Comparison of ENCODE assay signal across 11 cellular contexts in the genomic region with DNA sequence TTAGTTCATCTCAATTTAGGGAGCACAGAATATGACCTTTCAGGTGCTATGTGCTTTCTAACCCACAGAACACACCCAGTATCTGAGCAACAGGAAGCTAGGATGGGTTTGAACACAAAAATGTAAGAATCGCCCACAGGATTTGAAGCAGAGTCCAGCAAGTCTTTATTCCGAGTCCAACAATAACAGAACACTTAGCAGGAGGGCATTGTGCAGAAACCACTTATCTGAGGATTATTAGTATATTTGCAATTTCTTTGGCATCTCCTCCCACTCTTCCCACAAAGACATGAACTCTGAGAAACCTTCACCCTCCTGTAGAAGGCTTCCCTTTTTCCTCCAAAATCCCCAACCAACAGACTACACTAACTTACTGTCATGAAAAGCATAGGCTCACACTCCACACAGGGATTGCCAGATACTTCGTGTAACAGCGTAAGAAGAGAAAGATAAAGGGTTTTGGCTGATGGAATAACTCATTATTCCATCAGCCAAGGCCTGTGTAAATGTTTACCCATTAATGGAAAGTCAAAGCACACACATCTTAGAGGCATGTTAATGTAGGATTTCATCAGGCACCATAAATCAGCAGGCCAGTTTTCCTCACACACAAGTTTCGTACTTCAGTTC. TPM values are rescaled to one million over a fixed set of nuclear protein-coding genes. Genes with fewer than 3 reads are reported as not detected.
A peak's percentile ranks its signal among the peaks of the same experiment; 100 is the strongest.
DNase-seq lines count a peak whose midpoint lies in the region; ATAC-seq, FAIRE-seq and TF ChIP-seq lines count a peak whose summit lies in the region.
"Had no signal": no experiment of that assay in that cellular context is flagged by ENCODE, and none has a peak within 500 bp of the region (broad histone marks: within the 10 kb centered on the region; RNA-seq: fewer than 3 reads in every experiment).

No MANE protein-coding gene starts in this region.

- peaks cover 59% of the 10 kb centered on the region for H3K79me2 ChIP-seq in mesendoderm (ENCODE audit: control insufficient read depth, insufficient read depth, low read length)

- H4K8ac ChIP-seq in mesendoderm (ENCODE audit: low read depth, low read length): no peak overlapping the region

- H3K36me3 ChIP-seq in mesendoderm (ENCODE audit: control insufficient read depth, insufficient read depth, low read length) (no peaks in the 10 kb centered on the region), kidney (ENCODE audit: control insufficient read depth in 1 of 2, insufficient read depth in 2 of 2, low read length in 2 of 2) (no peaks in the 10 kb centered on the region)
- H3K36me3 ChIP-seq: prostate gland had no signal

- H3K56ac ChIP-seq in mesendoderm (ENCODE audit: low read length): peak overlapping the region; percentile 27

- FAIRE-seq in kidney (lab: Jason Lieb, UNC): no peak

- H3K4me1 ChIP-seq in mesendoderm (ENCODE audit: control insufficient read depth, low read depth, low read length) (peaks cover 21% of the 10 kb centered on the region), kidney (ENCODE audit: control insufficient read depth in 1 of 2, insufficient read depth in 1 of 2, low read depth in 1 of 2, low read length in 2 of 2) (no peaks in the 10 kb centered on the region)
- H3K4me1 ChIP-seq: prostate gland had no signal

- ATAC-seq in GM18867 (IDR thresholded peaks at IDR 0.05; ENCODE audit: unreplicated experiment) (no peak), GM19455 (IDR thresholded peaks at IDR 0.05; ENCODE audit: unreplicated experiment) (no peak)

- H3K9me3 ChIP-seq in kidney (ENCODE audit: control insufficient read depth in 1 of 2, low read length in 2 of 2): no peaks in the 10 kb centered on the region
- H3K9me3 ChIP-seq: prostate gland had no signal

- H3K9ac ChIP-seq in mesendoderm (ENCODE audit: low read length): no peak overlapping the region
- H3K9ac ChIP-seq in kidney (ENCODE audit: low read length in 2 of 2): no peak overlapping the region

- H2BK5ac ChIP-seq in mesendoderm (ENCODE audit: low read length): no peak overlapping the region

- intact Hi-C loops in kidney (cut with DNase I): no loop called here

- no peak overlapping the region for H2BK15ac ChIP-seq in mesendoderm (replicated peaks; ENCODE audit: low read depth)

- H2BK120ac ChIP-seq in mesendoderm (ENCODE audit: low read depth, low read length): no peak overlapping the region

- H3K27ac ChIP-seq in mesendoderm (ENCODE audit: low read depth, low read length) (no peak overlapping the region), kidney (ENCODE audit: low read depth in 2 of 2, low read length in 2 of 2) (no peak overlapping the region)
- H3K27ac ChIP-seq: prostate gland had no signal

- no peaks in the 10 kb centered on the region for H3K27me3 ChIP-seq in mesendoderm (ENCODE audit: insufficient read depth, low read length, poor library complexity)

- H3K4me3 ChIP-seq in AG09309 (ENCODE audit: control insufficient read depth, low read depth, low read length): no peak overlapping the region
- no peak overlapping the region for H3K4me3 ChIP-seq in astrocyte of the spinal cord (ENCODE audit: low read depth, low read length)
- no peak overlapping the region for H3K4me3 ChIP-seq in mesendoderm (ENCODE audit: low read length)
- H3K4me3 ChIP-seq in kidney (ENCODE audit: low read length in 2 of 2): no peak overlapping the region
- H3K4me3 ChIP-seq: prostate gland had no signal

- H3K79me1 ChIP-seq in mesendoderm (ENCODE audit: low read length): peaks cover 15% of the 10 kb centered on the region

- H3K23ac ChIP-seq in mesendoderm (ENCODE audit: low read length): peak overlapping the region; percentile 60

- DNase-seq in AG09309 (ENCODE audit: low read depth): peak; percentile 78
- DNase-seq in LHCN-M2 (ENCODE audit: low read depth): peak; percentile 54
- DNase-seq in astrocyte of the spinal cord (ENCODE audit: low read depth, low spot score): peak; percentile 97
- no peak for DNase-seq in mesendoderm
- DNase-seq in DMS 273 (lab: John Stamatoyannopoulos, UW; ENCODE audit: unreplicated experiment): no peak
- DNase-seq in kidney: no peak
- DNase-seq: cortex of kidney, T-helper 1 cell had no signal

- whole genome bisulfite sequencing in mesendoderm (ENCODE audit: extremely low coverage, insufficient coverage, low lambda C conversion rate): no CpG with 5 or more reads among the region's 5 CpGs

- no peak overlapping the region for H3K4me2 ChIP-seq in mesendoderm (ENCODE audit: low read length)

- H3K4ac ChIP-seq in mesendoderm (ENCODE audit: low read depth, low read length): no peak overlapping the region

- in situ Hi-C loops in astrocyte of the spinal cord (cut with HindIII; ENCODE audit: low sequenced_read_pairs): no loop called here

- no peak overlapping the region for H4K5ac ChIP-seq in mesendoderm (ENCODE audit: low read length)

- H3K18ac ChIP-seq in mesendoderm (ENCODE audit: low read length): peak overlapping the region; percentile 41

- no peak overlapping the region for H2AK5ac ChIP-seq in mesendoderm (ENCODE audit: low read length)

- TF ChIP-seq CTCF in AG09309 (IDR thresholded peaks at IDR 0.05; ENCODE audit: control insufficient read depth, insufficient read depth, low read depth, low read length, missing control alignments) (no peak), astrocyte of the spinal cord (IDR thresholded peaks at IDR 0.05; ENCODE audit: low read depth, low read length) (no peak), kidney (IDR thresholded peaks at IDR 0.05; ENCODE audit: borderline replicate concordance, extremely low read depth, insufficient read depth) (no peak)

RNA-seq across cellular contexts. Expression of gene SIPA1L2, which starts 16.1 kb away (rescaled TPM):
- 0.90 and 1.6 TPM in 2 replicates for total RNA-seq in LHCN-M2 (2014; rRNA removed)
- 1.8 TPM for polyA plus RNA-seq in LHCN-M2 (2012)
- polyA plus RNA-seq in mesendoderm (2013, experiment 1 of 2): 31.7 TPM
- 33.6 TPM for polyA plus RNA-seq in mesendoderm (2013, experiment 2 of 2)
- total RNA-seq in kidney: 20.2 TPM
- 4.0 TPM for polyA plus RNA-seq in kidney (ENCODE audit: insufficient read depth, low read depth, low replicate concordance)

Comparison
In these comparisons a context has a peak if more than half of its experiments do, and no peak if none do; other contexts are left out.
1. DNase-seq: peak in AG09309 (single experiment), LHCN-M2 (single experiment) and astrocyte of the spinal cord (single experiment); none in mesendoderm (single experiment), DMS 273 (single experiment) and kidney (single experiment).